24 cellular contexts compared by ENCODE assay signal in genomic region chr16:31888735-31889134, GRCh38. TPM values are rescaled to one million over a fixed set of nuclear protein-coding genes. Genes with fewer than 3 reads are reported as not detected.
DNase-seq lines count a peak whose midpoint lies in the region; ATAC-seq lines count a peak whose summit lies in the region.
"Had no signal": no experiment of that assay in that cellular context is flagged by ENCODE, and none has a peak within 500 bp of the region (broad histone marks: within the 10 kb centered on the region; RNA-seq: fewer than 3 reads in every experiment).

No MANE protein-coding gene starts in this region.

- intact Hi-C loops in activated naive CD4-positive, alpha-beta T cell treated with anti-CD3 and anti-CD28 coated beads for 36 hours (cut with micrococcal nuclease), result loop anchor here (1.0 kb wide), 2 partner anchors 8 to 9 kb away; no protein-coding TSS in a partner anchor

- peaks cover 87% of the 10 kb centered on the region for H3K36me3 Mint-ChIP-seq in activated naive CD4-positive, alpha-beta T cell treated with anti-CD3 and anti-CD28 coated beads for 36 hours (ENCODE audit: low read depth)
- peaks cover 94% of the 10 kb centered on the region for H3K36me3 Mint-ChIP-seq in T-cell
- peaks cover 94% of the 10 kb centered on the region for H3K36me3 Mint-ChIP-seq in activated naive CD8-positive, alpha-beta T cell treated with anti-CD3 and anti-CD28 coated beads for 36 hours
- peaks cover 82% of the 10 kb centered on the region for H3K36me3 Mint-ChIP-seq in natural killer cell treated with Interleukin-12 subunit alpha and Interleukin-12 subunit beta and Interleukin-15 and Interleukin-18, amount 100 ng/mL, for 72 hours

- no peak for ATAC-seq in T-cell (replicated peaks in 1 of 4)
- peak in 1 of 2 donors; percentile 65 for ATAC-seq in natural killer cell treated with Interleukin-12 subunit alpha and Interleukin-12 subunit beta and Interleukin-15 and Interleukin-18, amount 100 ng/mL, for 72 hours
- ATAC-seq: mucosa of descending colon had no signal

- CTCF ChIA-PET in activated naive CD4-positive, alpha-beta T cell treated with anti-CD3 and anti-CD28 coated beads for 36 hours (lab: Charles Lee), result interaction anchor here (0.6 to 0.7 kb wide), 2 partner anchors 9 to 1728 kb away, joined by 4 read pairs; no protein-coding TSS in a partner anchor
- CTCF ChIA-PET in T-cell (lab: Charles Lee), result interaction anchor here in 1 of 2 donors (0.6 to 1.2 kb wide), 2 partner anchors 11 to 12 kb away, joined by 3 read pairs; no protein-coding TSS in a partner anchor

- no peak overlapping the region for H3K4me3 Mint-ChIP-seq in activated naive CD4-positive, alpha-beta T cell treated with anti-CD3 and anti-CD28 coated beads for 36 hours
- no peak overlapping the region for H3K4me3 Mint-ChIP-seq in T-cell
- H3K4me3 Mint-ChIP-seq in activated naive CD8-positive, alpha-beta T cell treated with anti-CD3 and anti-CD28 coated beads for 36 hours, result peak overlapping the region; percentile 46
- H3K4me3 Mint-ChIP-seq in natural killer cell treated with Interleukin-12 subunit alpha and Interleukin-12 subunit beta and Interleukin-15 and Interleukin-18, amount 100 ng/mL, for 72 hours, result peak overlapping the region; percentile 82
- H3K4me3 Mint-ChIP-seq: CD14-positive monocyte, neural crest cell had no signal

- POLR2A ChIA-PET in T-cell (lab: Charles Lee), result interaction anchor here in 1 of 2 donors (0.6 kb wide), 1 partner anchor 35 kb away, joined by 3 read pairs; no protein-coding TSS in a partner anchor

- peak overlapping the region; percentile 79 for H3K27ac Mint-ChIP-seq in activated naive CD4-positive, alpha-beta T cell treated with anti-CD3 and anti-CD28 coated beads for 36 hours
- peak overlapping the region; percentile 19 to 52 for H3K27ac Mint-ChIP-seq in T-cell
- peak overlapping the region; percentile 86 for H3K27ac Mint-ChIP-seq in activated naive CD8-positive, alpha-beta T cell treated with anti-CD3 and anti-CD28 coated beads for 36 hours
- H3K27ac Mint-ChIP-seq in natural killer cell treated with Interleukin-12 subunit alpha and Interleukin-12 subunit beta and Interleukin-15 and Interleukin-18, amount 100 ng/mL, for 72 hours, result peak overlapping the region; percentile 88 to 92
- H3K27ac Mint-ChIP-seq: progenitor cell of endocrine pancreas had no signal

- peaks cover 72% of the 10 kb centered on the region for H3K4me1 Mint-ChIP-seq in activated naive CD4-positive, alpha-beta T cell treated with anti-CD3 and anti-CD28 coated beads for 36 hours (ENCODE audit: low read depth)
- H3K4me1 Mint-ChIP-seq in T-cell, result peaks cover 29 to 69% (median 68%) of the 10 kb centered on the region in 3 donors
- peaks cover 51% of the 10 kb centered on the region for H3K4me1 Mint-ChIP-seq in activated naive CD8-positive, alpha-beta T cell treated with anti-CD3 and anti-CD28 coated beads for 36 hours
- peaks cover 46 to 67% of the 10 kb centered on the region in 2 donors for H3K4me1 Mint-ChIP-seq in natural killer cell treated with Interleukin-12 subunit alpha and Interleukin-12 subunit beta and Interleukin-15 and Interleukin-18, amount 100 ng/mL, for 72 hours (ENCODE audit: low read depth in 2 of 2)
- H3K4me1 Mint-ChIP-seq: CD14-positive monocyte, neural crest cell had no signal

- no peak for DNase-seq in activated naive CD4-positive, alpha-beta T cell treated with anti-CD3 and anti-CD28 coated beads for 36 hours
- no peak for DNase-seq in activated naive CD4-positive, alpha-beta T cell (lab: John Stamatoyannopoulos, UW)
- DNase-seq in T-cell (no peak), NCI-H187 treated with DMSO at 0.1 percent for 48 hours (lab: John Stamatoyannopoulos, UW) (no peak), midbrain (lab: John Stamatoyannopoulos, UW) (no peak)
- no peak for DNase-seq in activated naive CD8-positive, alpha-beta T cell treated with anti-CD3 and anti-CD28 coated beads for 36 hours
- DNase-seq in natural killer cell treated with Interleukin-12 subunit alpha and Interleukin-12 subunit beta and Interleukin-15 and Interleukin-18, amount 100 ng/mL, for 72 hours (ENCODE audit: low spot score), result no peak
- DNase-seq: activated CD8-positive, alpha-beta memory T cell treated with anti-CD3 and anti-CD28 coated beads for 24 hours; activated effector memory CD4-positive, alpha-beta T cell treated with Interleukin-2 at 50 U/mL for 16 hours; aorta; cortex of kidney; DMS 273 treated with DMSO at 0.1 percent for 48 hours; HCEC 1CT; islet precursor cell; mucosa of descending colon; NCI-H1092 treated with DMSO at 0.1 percent for 48 hours; NCI-H2029 treated with DMSO at 0.1 percent for 48 hours; NCI-H2227 treated with DMSO at 0.1 percent for 48 hours; RPMI8226; stimulated activated CD4-positive, alpha-beta T cell treated with anti-CD3 and anti-CD28 coated beads, Interleukin-15, amount 100 ng/mL, for 24 hours; trophoblast cell had no signal

- H3K27me3 Mint-ChIP-seq in activated naive CD4-positive, alpha-beta T cell treated with anti-CD3 and anti-CD28 coated beads for 36 hours (ENCODE audit: low read depth), result no peaks in the 10 kb centered on the region
- no peaks in the 10 kb centered on the region for H3K27me3 Mint-ChIP-seq in T-cell
- no peaks in the 10 kb centered on the region for H3K27me3 Mint-ChIP-seq in activated naive CD8-positive, alpha-beta T cell treated with anti-CD3 and anti-CD28 coated beads for 36 hours
- no peaks in the 10 kb centered on the region for H3K27me3 Mint-ChIP-seq in natural killer cell treated with Interleukin-12 subunit alpha and Interleukin-12 subunit beta and Interleukin-15 and Interleukin-18, amount 100 ng/mL, for 72 hours
- H3K27me3 Mint-ChIP-seq: progenitor cell of endocrine pancreas had no signal

- H3K9me3 Mint-ChIP-seq in activated naive CD4-positive, alpha-beta T cell treated with anti-CD3 and anti-CD28 coated beads for 36 hours, result peaks cover 31% of the 10 kb centered on the region
- H3K9me3 Mint-ChIP-seq in T-cell, result peaks cover 0 to 25% (median 20%) of the 10 kb centered on the region in 3 donors
- H3K9me3 Mint-ChIP-seq in activated naive CD8-positive, alpha-beta T cell treated with anti-CD3 and anti-CD28 coated beads for 36 hours, result peaks cover 48% of the 10 kb centered on the region
- H3K9me3 Mint-ChIP-seq in natural killer cell treated with Interleukin-12 subunit alpha and Interleukin-12 subunit beta and Interleukin-15 and Interleukin-18, amount 100 ng/mL, for 72 hours, result peaks cover 9% of the 10 kb centered on the region

RNA-seq across cellular contexts. Expression of gene ZNF267, which starts 15.1 kb away (rescaled TPM):
- 10 to 100 TPM; 58.7 to 59.7 TPM for total RNA-seq in activated naive CD4-positive, alpha-beta T cell treated with anti-CD3 and anti-CD28 coated beads for 36 hours
- total RNA-seq in T-cell, result 10 to 100 TPM; 35.0 to 46.9 (median 43.5) TPM
- 10 to 100 TPM; 82.2 to 85.6 TPM for total RNA-seq in activated naive CD8-positive, alpha-beta T cell treated with anti-CD3 and anti-CD28 coated beads for 36 hours
- 100 to 1,000 TPM in 1 of 2 donors, 10 to 100 TPM in 1; 95.3 to 129 TPM for total RNA-seq in natural killer cell treated with Interleukin-12 subunit alpha and Interleukin-12 subunit beta and Interleukin-15 and Interleukin-18, amount 100 ng/mL, for 72 hours

Comparison
In these comparisons a context has a peak if more than half of its experiments do, and no peak if none do; other contexts are left out.
1. H3K27ac Mint-ChIP-seq: peak in every context shown above with its lines; median percentile 90 in natural killer cell treated with Interleukin-12 subunit alpha and Interleukin-12 subunit beta and Interleukin-15 and Interleukin-18, amount 100 ng/mL, for 72 hours; 86 in activated naive CD8-positive, alpha-beta T cell treated with anti-CD3 and anti-CD28 coated beads for 36 hours; 79 in activated naive CD4-positive, alpha-beta T cell treated with anti-CD3 and anti-CD28 coated beads for 36 hours; 36 in T-cell.
2. H3K4me3 Mint-ChIP-seq: peak in activated naive CD8-positive, alpha-beta T cell treated with anti-CD3 and anti-CD28 coated beads for 36 hours (single experiment) and natural killer cell treated with Interleukin-12 subunit alpha and Interleukin-12 subunit beta and Interleukin-15 and Interleukin-18, amount 100 ng/mL, for 72 hours (single experiment); none in activated naive CD4-positive, alpha-beta T cell treated with anti-CD3 and anti-CD28 coated beads for 36 hours (single experiment) and T-cell (0 of 3).